ENCODE assay signal across 20 cellular contexts in the genomic region with DNA sequence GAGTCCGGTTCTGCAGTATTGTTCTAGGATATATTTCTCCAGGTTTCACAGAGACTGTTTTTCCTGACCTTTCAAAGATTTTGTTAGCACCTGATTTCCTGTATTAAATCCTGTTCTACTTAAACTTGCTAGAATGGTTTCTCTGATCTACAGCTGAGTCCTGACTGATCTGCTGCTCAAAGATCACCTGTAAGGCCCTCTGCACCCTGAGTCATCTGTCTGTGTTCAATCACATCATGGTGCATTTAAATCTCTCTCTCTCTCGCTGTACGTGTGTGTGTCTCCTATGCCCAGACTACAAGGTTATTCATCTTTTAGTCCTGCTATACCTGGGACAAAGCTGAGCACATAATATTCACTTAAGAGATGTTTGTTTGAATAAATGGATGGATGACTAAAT. TPM values are rescaled to one million over a fixed set of nuclear protein-coding genes. Genes with fewer than 3 reads are reported as not detected.
DNase-seq lines count a peak whose midpoint lies in the region; ATAC-seq, FAIRE-seq and TF ChIP-seq lines count a peak whose summit lies in the region.
"Had no signal": no experiment of that assay in that cellular context is flagged by ENCODE, and none has a peak within 500 bp of the region (broad histone marks: within the 10 kb centered on the region; RNA-seq: fewer than 3 reads in every experiment).

No MANE protein-coding gene starts in this region.

- H2BK15ac ChIP-seq in IMR-90 (ENCODE audit: low read depth, low read length) = no peak overlapping the region

- no peaks in the 10 kb centered on the region for H3K9me2 ChIP-seq in hepatocyte (replicated peaks; ENCODE audit: insufficient read depth)

- H3K4me1 ChIP-seq in IMR-90 (ENCODE audit: control insufficient read depth, insufficient read depth, low read length) (peaks cover 4% of the 10 kb centered on the region; the same call in 1 of the 2 replicates), hepatocyte (ENCODE audit: insufficient read depth) (peaks cover 8% of the 10 kb centered on the region), small intestine (ENCODE audit: control insufficient read depth in 2 of 2, insufficient read depth in 1 of 2, low read depth in 1 of 2, low read length in 1 of 2) (no peaks in the 10 kb centered on the region), ascending aorta (no peaks in the 10 kb centered on the region)

- TF ChIP-seq POLR2A in IMR-90 (IDR thresholded peaks at IDR 0.05; ENCODE audit: low read depth, low read length) = no peak

- H2AK5ac ChIP-seq in IMR-90 (ENCODE audit: low read depth, low read length) = no peak overlapping the region

- no peaks in the 10 kb centered on the region for H3K79me1 ChIP-seq in IMR-90 (ENCODE audit: low read depth in 1 of 2, low read length in 2 of 2)

- in situ Hi-C loops in IMR-90 (cut with MboI; ENCODE audit: low sequenced_read_pairs) = no loop called here

- H4K91ac ChIP-seq in IMR-90 (ENCODE audit: insufficient read depth, low read depth, low read length) = no peak overlapping the region

- H3K23ac ChIP-seq in IMR-90 (ENCODE audit: low read depth, low read length) = no peak overlapping the region

- peaks cover 7% of the 10 kb centered on the region for H3K9me1 ChIP-seq in IMR-90 (ENCODE audit: insufficient read depth, low read length)

- H3K9me3 ChIP-seq in IMR-90 (ENCODE audit: control insufficient read depth, insufficient read depth, low read length) (no peaks in the 10 kb centered on the region), hepatocyte (ENCODE audit: low read depth) (no peaks in the 10 kb centered on the region), small intestine (ENCODE audit: control insufficient read depth, low read depth) (no peaks in the 10 kb centered on the region), ascending aorta (no peaks in the 10 kb centered on the region)

- H3K27ac Mint-ChIP-seq in activated CD8-positive, alpha-beta T cell treated with anti-CD3 and anti-CD28 coated beads for 36 hours = no peak overlapping the region
- H3K27ac Mint-ChIP-seq: B cell; CD4-positive, alpha-beta memory T cell; HFFc6 had no signal

- no TSS peak for BruUV-seq in IMR-90 (replicated peaks; lab: Mats Ljungman, UMichigan)

- H3K4me3 ChIP-seq in IMR-90 (ENCODE audit: insufficient read depth, low read depth, low read length) = no peak overlapping the region
- no peak overlapping the region for H3K4me3 ChIP-seq in bronchial epithelial cell (ENCODE audit: low read depth, low read length)
- no peak overlapping the region for H3K4me3 ChIP-seq in hepatocyte
- H3K4me3 ChIP-seq in small intestine (ENCODE audit: low read depth in 1 of 2, low read length in 2 of 2) = no peak overlapping the region
- no peak overlapping the region for H3K4me3 ChIP-seq in ascending aorta

- intact Hi-C loops in IMR-90 (cut with micrococcal nuclease) (no loop called here), ascending aorta (cut with DNase I) (no loop called here)
- intact Hi-C loops in activated CD8-positive, alpha-beta T cell treated with anti-CD3 and anti-CD28 coated beads for 36 hours (cut with micrococcal nuclease) = no loop called here

- CTCF ChIA-PET in IMR-90 (lab: Yijun Ruan, JAX) = interaction anchor here (1.4 kb wide), 1 partner anchor 22 kb away, joined by 3 read pairs; no protein-coding TSS in a partner anchor
- CTCF ChIA-PET in activated CD8-positive, alpha-beta T cell treated with anti-CD3 and anti-CD28 coated beads for 36 hours (lab: Charles Lee) = no interaction called here

- H3K27me3 ChIP-seq in IMR-90 (ENCODE audit: control insufficient read depth, insufficient read depth, low read length) (no peaks in the 10 kb centered on the region), bronchial epithelial cell (ENCODE audit: control insufficient read depth, insufficient read depth, low read length) (no peaks in the 10 kb centered on the region), hepatocyte (no peaks in the 10 kb centered on the region), small intestine (ENCODE audit: control insufficient read depth in 2 of 2, insufficient read depth in 2 of 2, low read length in 2 of 2) (no peaks in the 10 kb centered on the region), ascending aorta (no peaks in the 10 kb centered on the region)

- H3K27ac ChIP-seq in IMR-90 (ENCODE audit: insufficient read depth, low read length) (no peak overlapping the region), hepatocyte (peak overlapping the region; percentile 14), small intestine (ENCODE audit: low read depth in 1 of 2, low read length in 1 of 2) (no peak overlapping the region), ascending aorta (no peak overlapping the region)

- dilution Hi-C loops in IMR-90 (cut with HindIII; ENCODE audit: low sequenced_read_pairs, unreplicated experiment) = no loop called here

- no peak for ATAC-seq in IMR-90 (ENCODE audit: low read depth)
- no peak for ATAC-seq in activated CD8-positive, alpha-beta T cell treated with anti-CD3 and anti-CD28 coated beads for 36 hours

- no peak overlapping the region for H3K9ac ChIP-seq in IMR-90 (ENCODE audit: low read depth, low read length)

- H3K79me2 ChIP-seq in hepatocyte = no peaks in the 10 kb centered on the region

- no peaks in the 10 kb centered on the region for H3K36me3 Mint-ChIP-seq in activated CD8-positive, alpha-beta T cell treated with anti-CD3 and anti-CD28 coated beads for 36 hours (ENCODE audit: low read depth)
- H3K36me3 Mint-ChIP-seq: CD4-positive, alpha-beta memory T cell had no signal

- H4K5ac ChIP-seq in IMR-90 (ENCODE audit: low read depth, low read length) = no peak overlapping the region

- peak overlapping the region; percentile 4; the same call in 1 of the 2 replicates for H2BK20ac ChIP-seq in IMR-90 (ENCODE audit: low read depth, low read length)

- no peak overlapping the region for H2AK9ac ChIP-seq in IMR-90 (replicated peaks; ENCODE audit: low read depth, low read length, poor library complexity)

- DNase-seq in IMR-90 (no peak), bronchial epithelial cell (ENCODE audit: low read depth) (peak; percentile 34), hepatocyte (ENCODE audit: low spot score) (no peak), small intestine (peak; percentile 51), ascending aorta (ENCODE audit: low spot score in 2 of 2) (no peak), middle frontal gyrus (ENCODE audit: extremely low spot score, low spot score) (no peak)
- DNase-seq in activated CD8-positive, alpha-beta T cell treated with anti-CD3 and anti-CD28 coated beads for 36 hours = no peak
- DNase-seq: C1 segment of cervical spinal cord; CD4-positive, alpha-beta memory T cell; DMS153; DMS79 treated with DMSO at 0.1 percent for 48 hours; EL; HCEC 1CT; HFFc6 had no signal

- no peak overlapping the region for H2AFZ ChIP-seq in IMR-90 (replicated peaks; ENCODE audit: low read length, poor library complexity)
- no peak overlapping the region for H2AFZ ChIP-seq in hepatocyte

- no peak overlapping the region for H3K14ac ChIP-seq in IMR-90 (replicated peaks; ENCODE audit: low read depth, low read length)

- POLR2A ChIA-PET in IMR-90 (lab: Charles Lee; ENCODE audit: unreplicated experiment) = no interaction called here
- POLR2A ChIA-PET in activated CD8-positive, alpha-beta T cell treated with anti-CD3 and anti-CD28 coated beads for 36 hours (lab: Charles Lee) = interaction anchor here (1.4 kb wide), 1 partner anchor 11 kb away, joined by 3 read pairs; no protein-coding TSS in a partner anchor

- peaks cover 9% of the 10 kb centered on the region for H3K4me1 Mint-ChIP-seq in activated CD8-positive, alpha-beta T cell treated with anti-CD3 and anti-CD28 coated beads for 36 hours (ENCODE audit: low read depth)

- FAIRE-seq in bronchial epithelial cell (lab: Jason Lieb, UNC) (no peak), small intestine (lab: Jason Lieb, UNC) (no peak)
- FAIRE-seq: A204.1, D721Med, G401.6, GM12891 had no signal

- no peak overlapping the region for H2BK120ac ChIP-seq in IMR-90 (ENCODE audit: low read depth, low read length)

- H4K20me1 ChIP-seq in IMR-90 (ENCODE audit: insufficient read depth, low read length) (no peaks in the 10 kb centered on the region), hepatocyte (ENCODE audit: insufficient read depth, poor library complexity, severe bottlenecking) (no peaks in the 10 kb centered on the region)

- H3K36me3 ChIP-seq in IMR-90 (ENCODE audit: control insufficient read depth, insufficient read depth, low read length) (no peaks in the 10 kb centered on the region), bronchial epithelial cell (ENCODE audit: control insufficient read depth, insufficient read depth, low read length) (no peaks in the 10 kb centered on the region), hepatocyte (replicated peaks; ENCODE audit: insufficient read depth, low read depth) (no peaks in the 10 kb centered on the region), small intestine (ENCODE audit: control insufficient read depth in 2 of 2, insufficient read depth in 2 of 2, low read length in 2 of 2) (no peaks in the 10 kb centered on the region), ascending aorta (no peaks in the 10 kb centered on the region)

- H4K8ac ChIP-seq in IMR-90 (ENCODE audit: low read depth in 2 of 2, low read length in 2 of 2) = no peak overlapping the region

- no peak overlapping the region for H3K4me2 ChIP-seq in IMR-90 (ENCODE audit: low read depth, low read length)
- no peak overlapping the region for H3K4me2 ChIP-seq in hepatocyte

- no peak overlapping the region for H3K4me3 Mint-ChIP-seq in activated CD8-positive, alpha-beta T cell treated with anti-CD3 and anti-CD28 coated beads for 36 hours
- H3K4me3 Mint-ChIP-seq: B cell; CD4-positive, alpha-beta memory T cell; HFFc6 had no signal

- H3K27me3 Mint-ChIP-seq in activated CD8-positive, alpha-beta T cell treated with anti-CD3 and anti-CD28 coated beads for 36 hours = no peaks in the 10 kb centered on the region
- H3K27me3 Mint-ChIP-seq: B cell had no signal

- no peak for TF ChIP-seq RAD21 in IMR-90 (IDR thresholded peaks at IDR 0.05; ENCODE audit: low read length)

- H3K56ac ChIP-seq in IMR-90 (ENCODE audit: extremely low read depth, insufficient read depth, low read length) = no peak overlapping the region

- no peaks in the 10 kb centered on the region for H3K9me3 Mint-ChIP-seq in activated CD8-positive, alpha-beta T cell treated with anti-CD3 and anti-CD28 coated beads for 36 hours
- H3K9me3 Mint-ChIP-seq: CD4-positive, alpha-beta memory T cell; HFFc6 had no signal

- H2BK5ac ChIP-seq in IMR-90 (ENCODE audit: low read depth, low read length, poor library complexity, severe bottlenecking) = no peak overlapping the region

- no CpG with 5 or more reads among the region's 3 CpGs for WGBS in IMR-90 (ENCODE audit: extremely low coverage in 2 of 2, insufficient read length in 1 of 2), 2 experiments
- 75% methylated on average over 3 of the region's 3 CpGs for WGBS in hepatocyte (ENCODE audit: low lambda C conversion rate, missing lambda C conversion rate)
- 67 to 78% (median 77%) methylated on average over 3 of the region's 3 CpGs for WGBS in small intestine, 3 donors

- H3K4ac ChIP-seq in IMR-90 (ENCODE audit: low read depth, low read length) = no peak overlapping the region

- TF ChIP-seq CTCF in IMR-90 (conservative IDR thresholded peaks at IDR 0.05; ENCODE audit: low read depth, low read length) = no peak
- TF ChIP-seq CTCF in bronchial epithelial cell (IDR thresholded peaks at IDR 0.05; ENCODE audit: insufficient read depth, low read length, severe bottlenecking) = no peak
- no peak for TF ChIP-seq CTCF in hepatocyte (IDR thresholded peaks at IDR 0.05; ENCODE audit: poor library complexity)
- TF ChIP-seq CTCF in ascending aorta (IDR thresholded peaks at IDR 0.05) = no peak
- TF ChIP-seq CTCF in activated CD8-positive, alpha-beta T cell treated with anti-CD3 and anti-CD28 coated beads for 36 hours (IDR thresholded peaks at IDR 0.05) = no peak

- no peak overlapping the region for H3K18ac ChIP-seq in IMR-90 (ENCODE audit: low read depth, low read length)

RNA-seq across cellular contexts. Expression of a gene that starts 13.3 kb away (rescaled TPM):
- 0.72 and 0.83 TPM in 2 replicates for total RNA-seq in IMR-90 (2012; rRNA removed)
- polyA plus RNA-seq in IMR-90 (2012; rRNA removed) = 0.86 and 1.1 TPM in 2 replicates
- polyA plus RNA-seq in IMR-90 (2012; cell fraction: cytosol; rRNA removed) = 0.26 and 0.51 TPM in 2 replicates
- 0.34 and 1.8 TPM in 2 replicates for polyA plus RNA-seq in IMR-90 (2012; cell fraction: nucleus; rRNA removed; ENCODE audit: low replicate concordance)
- total RNA-seq in bronchial epithelial cell = 4.5 and 5.9 TPM in 2 replicates
- total RNA-seq in hepatocyte = 0.23 and 0.24 TPM in 2 replicates
- 0.57 and 1.7 TPM in 2 replicates for polyA plus RNA-seq in hepatocyte
- polyA plus RNA-seq in small intestine = 1 to 10 TPM; 4.2 to 7.8 (median 4.9) TPM
- not detected for total RNA-seq in ascending aorta
- total RNA-seq in activated CD8-positive, alpha-beta T cell treated with anti-CD3 and anti-CD28 coated beads for 36 hours = 1 to 10 TPM; 9.5 TPM
- total RNA-seq: H4 had no signal

RNA-seq across cellular contexts. Expression of a gene that starts 56.2 kb away (rescaled TPM):
- total RNA-seq in IMR-90 (2012; rRNA removed) (17.8 and 18.8 TPM in 2 replicates), bronchial epithelial cell (1.6 and 6.5 TPM in 2 replicates), hepatocyte (3.5 and 9.4 TPM in 2 replicates), ascending aorta (22.6 TPM)
- polyA plus RNA-seq in IMR-90 (2012; rRNA removed) (9.5 and 11.2 TPM in 2 replicates), hepatocyte (20.4 and 24.3 TPM in 2 replicates), small intestine (1 to 10 TPM; 3.6 to 6.4 (median 4.3) TPM)
- polyA plus RNA-seq in IMR-90 (2012; cell fraction: cytosol; rRNA removed) = 4.8 and 7.7 TPM in 2 replicates
- polyA plus RNA-seq in IMR-90 (2012; cell fraction: nucleus; rRNA removed; ENCODE audit: low replicate concordance) = 5.2 and 10.5 TPM in 2 replicates
- 1 to 10 TPM; 6.1 TPM for total RNA-seq in activated CD8-positive, alpha-beta T cell treated with anti-CD3 and anti-CD28 coated beads for 36 hours

Comparison
In these comparisons a context has a peak if more than half of its experiments do, and no peak if none do; other contexts are left out.
1. DNase-seq: peak in bronchial epithelial cell (single experiment) and small intestine (single experiment); none in IMR-90 (single experiment), hepatocyte (single experiment), ascending aorta (0 of 2), middle frontal gyrus (single experiment) and activated CD8-positive, alpha-beta T cell treated with anti-CD3 and anti-CD28 coated beads for 36 hours (single experiment).